8 cellular contexts compared by ENCODE assay signal in genomic region chr7:97118306-97118917, GRCh38. TPM values are rescaled to one million over a fixed set of nuclear protein-coding genes. Genes with fewer than 3 reads are reported as not detected.
A peak's percentile ranks its signal among the peaks of the same experiment; 100 is the strongest.
DNase-seq lines count a peak whose midpoint lies in the region; ATAC-seq, FAIRE-seq and TF ChIP-seq lines count a peak whose summit lies in the region.

No MANE protein-coding gene starts in this region.

- TF ChIP-seq POLR2A in A549 (IDR thresholded peaks at IDR 0.05; ENCODE audit: low read length), result no peak
- no peak for TF ChIP-seq POLR2A in uterus (IDR thresholded peaks at IDR 0.05)

- DNase-seq in A549 (ENCODE audit: low read depth in 1 of 2, low spot score in 1 of 2) (no peak), ascending aorta (ENCODE audit: low spot score in 2 of 2) (no peak), memory B cell (ENCODE audit: low spot score in 2 of 2) (no peak), uterus (no peak), DMS153 treated with DMSO at 0.1 percent for 48 hours (lab: John Stamatoyannopoulos, UW; ENCODE audit: unreplicated experiment) (no peak)

- H3K27me3 Mint-ChIP-seq in memory B cell, result no peaks in the 10 kb centered on the region

- no peak for TF ChIP-seq RAD21 in A549 (conservative IDR thresholded peaks at IDR 0.05 in 1 of 2, IDR thresholded peaks at IDR 0.05 in 1 of 2)

- H3K27ac ChIP-seq in A549 (peak overlapping the region; percentile 88 to 90), HEK293 (ENCODE audit: extremely low read depth, low read depth, low read length) (no peak overlapping the region; the same call in 1 of the 2 replicates), ascending aorta (no peak overlapping the region), uterus (no peak overlapping the region)

- H3K4me2 ChIP-seq in A549, result peak overlapping the region; percentile 97

- peak overlapping the region; percentile 98 for H3K4me3 Mint-ChIP-seq in memory B cell

- H3K9me3 Mint-ChIP-seq in memory B cell, result no peaks in the 10 kb centered on the region

- CTCF ChIA-PET in A549 (lab: Yijun Ruan, JAX), result interaction anchor here (0.6 to 5.5 kb wide), 5 partner anchors 10 to 1428 kb away, joined by 3 to 30 read pairs (median 3); no protein-coding TSS in a partner anchor
- CTCF ChIA-PET in HEK293 (lab: Yijun Ruan, JAX), result interaction anchor here (0.7 to 2.8 kb wide), 7 partner anchors 11 to 1186 kb away, joined by 4 to 15 read pairs (median 4); no protein-coding TSS in a partner anchor

- H3K27ac Mint-ChIP-seq in memory B cell, result peak overlapping the region; percentile 93

- WGBS in A549 (ENCODE audit: missing lambda C conversion rate), result 16% methylated on average over 13 of the region's 13 CpGs

- POLR2A ChIA-PET in A549 (lab: Yijun Ruan, JAX), result interaction anchor here (1.2 to 2.5 kb wide), 7 partner anchors 8 to 754 kb away, joined by 3 to 22 read pairs (median 7); partner anchors contain the start of gene ASNS
- POLR2A ChIA-PET in HEK293 (lab: Yijun Ruan, JAX), result interaction anchor here (0.7 to 2.0 kb wide), 4 partner anchors 8 to 1140 kb away, joined by 4 to 10 read pairs (median 7); partner anchors contain the start of gene ASNS

- H3K4me3 ChIP-seq in A549 (peak overlapping the region; percentile 83), HEK293 (ENCODE audit: low read depth, low read length) (peak overlapping the region; percentile 59), ascending aorta (peak overlapping the region; percentile 58 to 75), uterus (peak overlapping the region; percentile 66 to 72)

- no peak for TF ChIP-seq EP300 in A549 (IDR thresholded peaks at IDR 0.05)

- intact Hi-C loops in ascending aorta (cut with DNase I), result loop anchor here (10.0 kb wide), 1 partner anchor 986 kb away; the partner anchor contains the start of gene LMTK2
- intact Hi-C loops in uterus (cut with DNase I; ENCODE audit: low total_unique reads), result no loop called here

- TF ChIP-seq CTCF in A549 (IDR thresholded peaks at IDR 0.05) (no peak), HEK293 (tag by site-specific recombination; IDR thresholded peaks at IDR 0.05) (no peak), ascending aorta (IDR thresholded peaks at IDR 0.05) (no peak), uterus (IDR thresholded peaks at IDR 0.05) (no peak)

- peaks cover 28% of the 10 kb centered on the region for H3K4me1 Mint-ChIP-seq in memory B cell

- no peaks in the 10 kb centered on the region for H3K36me3 ChIP-seq in HEK293 (ENCODE audit: control insufficient read depth in 2 of 2, insufficient read depth in 1 of 2, low read length in 2 of 2)
- no peaks in the 10 kb centered on the region for H3K36me3 ChIP-seq in ascending aorta
- no peaks in the 10 kb centered on the region for H3K36me3 ChIP-seq in uterus

- H3K27me3 ChIP-seq in ascending aorta (no peaks in the 10 kb centered on the region), uterus (no peaks in the 10 kb centered on the region)

- FAIRE-seq in A549 (lab: Jason Lieb, UNC), result no peak

- H3K4me1 ChIP-seq in A549, result peaks cover 9% of the 10 kb centered on the region; the same call in 2 of the 3 replicates
- H3K4me1 ChIP-seq in HEK293 (ENCODE audit: control insufficient read depth, insufficient read depth, low read length), result no peaks in the 10 kb centered on the region
- no peaks in the 10 kb centered on the region for H3K4me1 ChIP-seq in ascending aorta
- H3K4me1 ChIP-seq in uterus, result no peaks in the 10 kb centered on the region

- H3K36me3 Mint-ChIP-seq in memory B cell, result peaks cover 7% of the 10 kb centered on the region

- 0 out of 3 replicates have a peak, but pooled peaks cover 3% of the 10 kb centered on the region for H3K9me3 ChIP-seq in A549
- no peaks in the 10 kb centered on the region for H3K9me3 ChIP-seq in HEK293 (ENCODE audit: control insufficient read depth, insufficient read depth, low read depth, low read length)
- H3K9me3 ChIP-seq in ascending aorta, result no peaks in the 10 kb centered on the region
- H3K9me3 ChIP-seq in uterus, result no peaks in the 10 kb centered on the region

- ATAC-seq in A549 (no peak), memory B cell (ENCODE audit: low read depth) (no peak), GM21367 (IDR thresholded peaks at IDR 0.05; ENCODE audit: unreplicated experiment) (no peak), GM21423 (IDR thresholded peaks at IDR 0.05; ENCODE audit: unreplicated experiment) (no peak)

TF ChIP-seq in A549, 52 proteins besides CTCF, POLR2A, EP300 and RAD21 (continues in another document):
- TF ChIP-seq JUNB (IDR thresholded peaks at IDR 0.05) (no peak), HOXB13 (CRISPR knock-in tag; IDR thresholded peaks at IDR 0.05; ENCODE audit: low read depth) (no peak), RARB (CRISPR knock-in tag; IDR thresholded peaks at IDR 0.05) (no peak), HOXA7 (CRISPR knock-in tag; IDR thresholded peaks at IDR 0.05) (no peak), KDM5A (IDR thresholded peaks at IDR 0.05) (no peak), EHMT2 (IDR thresholded peaks at IDR 0.05; ENCODE audit: low read depth) (no peak), CHD2 (IDR thresholded peaks at IDR 0.05; ENCODE audit: low read length, partially characterized antibody) (no peak), JUN (IDR thresholded peaks at IDR 0.05) (no peak), ZNF302 (CRISPR knock-in tag; IDR thresholded peaks at IDR 0.05) (no peak), RFX5 (IDR thresholded peaks at IDR 0.05) (no peak), USF2 (IDR thresholded peaks at IDR 0.05) (no peak), NPAS2 (CRISPR knock-in tag; IDR thresholded peaks at IDR 0.05; ENCODE audit: borderline replicate concordance) (no peak)
- TF ChIP-seq, protein P1, sequence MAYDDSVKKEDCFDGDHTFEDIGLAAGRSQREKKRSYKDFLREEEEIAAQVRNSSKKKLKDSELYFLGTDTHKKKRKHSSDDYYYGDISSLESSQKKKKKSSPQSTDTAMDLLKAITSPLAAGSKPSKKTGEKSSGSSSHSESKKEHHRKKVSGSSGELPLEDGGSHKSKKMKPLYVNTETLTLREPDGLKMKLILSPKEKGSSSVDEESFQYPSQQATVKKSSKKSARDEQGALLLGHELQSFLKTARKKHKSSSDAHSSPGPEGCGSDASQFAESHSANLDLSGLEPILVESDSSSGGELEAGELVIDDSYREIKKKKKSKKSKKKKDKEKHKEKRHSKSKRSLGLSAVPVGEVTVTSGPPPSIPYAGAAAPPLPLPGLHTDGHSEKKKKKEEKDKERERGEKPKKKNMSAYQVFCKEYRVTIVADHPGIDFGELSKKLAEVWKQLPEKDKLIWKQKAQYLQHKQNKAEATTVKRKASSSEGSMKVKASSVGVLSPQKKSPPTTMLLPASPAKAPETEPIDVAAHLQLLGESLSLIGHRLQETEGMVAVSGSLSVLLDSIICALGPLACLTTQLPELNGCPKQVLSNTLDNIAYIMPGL (CRISPR knock-in tag; IDR thresholded peaks at IDR 0.05; ENCODE audit: borderline replicate concordance), result no peak

TF ChIP-seq in HEK293, 187 proteins besides CTCF, POLR2A, EP300 and RAD21:
- TF ChIP-seq ZNF37A (tag by site-specific recombination; IDR thresholded peaks at IDR 0.05) (no peak), ZNF10 (tag by site-specific recombination; IDR thresholded peaks at IDR 0.05) (peak; percentile 87), ZSCAN23 (tag by site-specific recombination; IDR thresholded peaks at IDR 0.05) (no peak), ZNF221 (tag by site-specific recombination; IDR thresholded peaks at IDR 0.05; ENCODE audit: borderline replicate concordance) (no peak)

RNA-seq across cellular contexts. Expression of gene SDHAF3, which starts 0.9 kb away (rescaled TPM):
- polyA plus RNA-seq in A549 (2011; rRNA removed), result 37.5 and 52.3 TPM in 2 replicates
- 15.6 and 20.4 TPM in 2 replicates for polyA plus RNA-seq in A549 (2012; cell fraction: cytosol; rRNA removed)
- polyA plus RNA-seq in A549 (2012; cell fraction: nucleus; rRNA removed), result 3.8 and 7.3 TPM in 2 replicates
- 53.3 to 56.0 TPM (median 53.8 TPM) in 3 replicates for polyA plus RNA-seq in A549 (2017; fragmentation: RNase III; extraction: RNeasy Plus Mini Kit Qiagen cat#74134 plus additional on column Dnase treatment)
- polyA minus RNA-seq in A549 (2011; rRNA and poly(A)+ RNA removed), result 12.5 and 19.8 TPM in 2 replicates
- not detected for total RNA-seq in ascending aorta
- total RNA-seq in uterus, result 10 to 100 TPM in 3 of 4 donors, 1 to 10 TPM in 1; 5.6 to 14.7 (median 12.4) TPM

Comparison
In these comparisons a context has a peak if more than half of its experiments do, and no peak if none do; other contexts are left out.
1. H3K27ac ChIP-seq: peak in A549 (2 of 2); none in HEK293 (single experiment), ascending aorta (0 of 2) and uterus (0 of 2).
2. Peak in every context shown above with its lines, with median percentiles within 50 percentile points of each other: H3K4me3 ChIP-seq.